ENCODE assay signal across 26 cellular contexts in genomic region chr17:42284020-42284369, GRCh38. TPM values are rescaled to one million over a fixed set of nuclear protein-coding genes. Genes with fewer than 3 reads are reported as not detected.
DNase-seq lines count a peak whose midpoint lies in the region; ATAC-seq, FAIRE-seq and TF ChIP-seq lines count a peak whose summit lies in the region.
"Had no signal": no experiment of that assay in that cellular context is flagged by ENCODE, and none has a peak within 500 bp of the region (broad histone marks: within the 10 kb centered on the region; RNA-seq: fewer than 3 reads in every experiment).

No MANE protein-coding gene starts in this region.

- no peak overlapping the region for H3K4me3 ChIP-seq in Panc1 (ENCODE audit: low read depth in 2 of 2, low read length in 2 of 2)
- H3K4me3 ChIP-seq in esophagus muscularis mucosa = no peak overlapping the region
- H3K4me3 ChIP-seq: left lung, Peyer's patch, skin epidermis, tibial nerve had no signal

- no peak for TF ChIP-seq POLR2A in esophagus muscularis mucosa (IDR thresholded peaks at IDR 0.05; ENCODE audit: low read depth)
- no peak for TF ChIP-seq POLR2A in GM12892 (IDR thresholded peaks at IDR 0.05; ENCODE audit: low read depth, low read length)

- POLR2A ChIA-PET in Panc1 (lab: Charles Lee) = no interaction called here

- DNase-seq in activated CD8-positive, alpha-beta memory T cell treated with anti-CD3 and anti-CD28 coated beads, Interleukin-2, amount 50 U/mL, for 48 hours = peak; percentile 46
- no peak for DNase-seq in activated CD8-positive, alpha-beta memory T cell treated with anti-CD3 and anti-CD28 coated beads, Interleukin-2, amount 10 ng/mL, durations not matched to agents 7 days and 5 days
- DNase-seq in Panc1 (ENCODE audit: low read depth, low spot score) (no peak), esophagus muscularis mucosa (ENCODE audit: extremely low spot score) (peak; percentile 55), H4 (ENCODE audit: low spot score) (no peak), GM12892 (ENCODE audit: insufficient read length) (no peak), kidney glomerular epithelial cell (lab: John Stamatoyannopoulos, UW) (no peak)
- peak; percentile 23 for DNase-seq in stimulated activated CD8-positive, alpha-beta memory T cell treated with anti-CD3 and anti-CD28 coated beads, Interleukin-4, amount 100 ng/mL, for 48 hours
- DNase-seq: CD8-positive, alpha-beta memory T cell; DMS153; GOT3; hippocampal formation; IMR-90; left lung; naive B cell; NCI-H2029; NCI-H226; NCI-H69; nucleus accumbens; T-helper 1 cell had no signal

- no peaks in the 10 kb centered on the region for H3K27me3 Mint-ChIP-seq in activated CD8-positive, alpha-beta memory T cell treated with anti-CD3 and anti-CD28 coated beads, Interleukin-2, amount 10 ng/mL, durations not matched to agents 7 days and 5 days
- H3K27me3 Mint-ChIP-seq: CD8-positive, alpha-beta memory T cell; naive B cell; stimulated activated naive CD8-positive, alpha-beta T cell treated with anti-CD3 and anti-CD28 coated beads, Interleukin-15, Interleukin-2, amounts not matched to agents 100 ng/mL and 50 ng/mL, for 24 hours had no signal

- no peak overlapping the region for H3K27ac Mint-ChIP-seq in activated CD8-positive, alpha-beta memory T cell treated with anti-CD3 and anti-CD28 coated beads, Interleukin-2, amount 10 ng/mL, durations not matched to agents 7 days and 5 days
- H3K27ac Mint-ChIP-seq: mesothelial cell of epicardium, naive B cell had no signal

- no peak overlapping the region for H3K4me3 Mint-ChIP-seq in activated CD8-positive, alpha-beta memory T cell treated with anti-CD3 and anti-CD28 coated beads, Interleukin-2, amount 10 ng/mL, durations not matched to agents 7 days and 5 days
- H3K4me3 Mint-ChIP-seq: CD8-positive, alpha-beta memory T cell; mesothelial cell of epicardium; stimulated activated naive CD8-positive, alpha-beta T cell treated with anti-CD3 and anti-CD28 coated beads, Interleukin-15, Interleukin-2, amounts not matched to agents 100 ng/mL and 50 ng/mL, for 24 hours had no signal

- FAIRE-seq in GM12892 (lab: Jason Lieb, UNC) = no peak
- FAIRE-seq: TTC549 had no signal

- CTCF ChIA-PET in activated CD8-positive, alpha-beta memory T cell treated with anti-CD3 and anti-CD28 coated beads, Interleukin-2, amount 10 ng/mL, durations not matched to agents 7 days and 5 days (lab: Charles Lee) = interaction anchor here (1.7 kb wide), 1 partner anchor 122 kb away, joined by 5 read pairs; no protein-coding TSS in a partner anchor
- CTCF ChIA-PET in Panc1 (lab: Charles Lee) = no interaction called here

- no peaks in the 10 kb centered on the region for H3K36me3 Mint-ChIP-seq in activated CD8-positive, alpha-beta memory T cell treated with anti-CD3 and anti-CD28 coated beads, Interleukin-2, amount 10 ng/mL, durations not matched to agents 7 days and 5 days
- H3K36me3 Mint-ChIP-seq: mesothelial cell of epicardium, naive B cell had no signal

- H3K27me3 ChIP-seq in Panc1 (ENCODE audit: control insufficient read depth, insufficient read depth, low read length) (no peaks in the 10 kb centered on the region), esophagus muscularis mucosa (no peaks in the 10 kb centered on the region)
- H3K27me3 ChIP-seq: left lung, Peyer's patch, tibial nerve had no signal

- no peaks in the 10 kb centered on the region for H3K36me3 ChIP-seq in Panc1 (ENCODE audit: control insufficient read depth, insufficient read depth, low read length)
- H3K36me3 ChIP-seq in esophagus muscularis mucosa = no peaks in the 10 kb centered on the region
- H3K36me3 ChIP-seq: left lung, Peyer's patch, tibial nerve had no signal

- BruUV-seq in Panc1 (replicated peaks; lab: Mats Ljungman, UMichigan) = no TSS peak

- in situ Hi-C loops in Panc1 (cut with HindIII; ENCODE audit: low pct_unique_long_range_greater_than_20kb, low sequenced_read_pairs) = no loop called here

- peak overlapping the region; percentile 68; the same call in 1 of the 2 replicates for H3K27ac ChIP-seq in Panc1 (ENCODE audit: low read length)
- no peak overlapping the region for H3K27ac ChIP-seq in esophagus muscularis mucosa (replicated peaks in 1 of 4)
- H3K27ac ChIP-seq: left lung, Peyer's patch, tibial nerve had no signal

- H3K4me1 Mint-ChIP-seq in activated CD8-positive, alpha-beta memory T cell treated with anti-CD3 and anti-CD28 coated beads, Interleukin-2, amount 10 ng/mL, durations not matched to agents 7 days and 5 days = peaks cover 28% of the 10 kb centered on the region

- H3K9me3 ChIP-seq in Panc1 (ENCODE audit: control insufficient read depth, insufficient read depth, low read depth, low read length) = no peaks in the 10 kb centered on the region
- no peaks in the 10 kb centered on the region for H3K9me3 ChIP-seq in esophagus muscularis mucosa
- H3K9me3 ChIP-seq: left lung, Peyer's patch, tibial nerve had no signal

- no peak for ATAC-seq in activated CD8-positive, alpha-beta memory T cell treated with anti-CD3 and anti-CD28 coated beads, Interleukin-2, amount 10 ng/mL, durations not matched to agents 7 days and 5 days
- no peak for ATAC-seq in Panc1
- ATAC-seq: left lung had no signal

- peaks cover 29% of the 10 kb centered on the region for H3K4me1 ChIP-seq in Panc1 (ENCODE audit: control insufficient read depth, insufficient read depth, low read length)
- peaks cover 23 to 36% (median 34%) of the 10 kb centered on the region in 4 donors for H3K4me1 ChIP-seq in esophagus muscularis mucosa

- no peak for TF ChIP-seq EP300 in esophagus muscularis mucosa (IDR thresholded peaks at IDR 0.05)

- no peaks in the 10 kb centered on the region for H3K9me3 Mint-ChIP-seq in activated CD8-positive, alpha-beta memory T cell treated with anti-CD3 and anti-CD28 coated beads, Interleukin-2, amount 10 ng/mL, durations not matched to agents 7 days and 5 days (ENCODE audit: low read depth)
- H3K9me3 Mint-ChIP-seq: CD8-positive, alpha-beta memory T cell; mesothelial cell of epicardium; naive B cell; stimulated activated naive CD8-positive, alpha-beta T cell treated with anti-CD3 and anti-CD28 coated beads, Interleukin-15, Interleukin-2, amounts not matched to agents 100 ng/mL and 50 ng/mL, for 24 hours had no signal

- 94% methylated on average over 5 of the region's 5 CpGs for WGBS in esophagus muscularis mucosa

- TF ChIP-seq CTCF in Panc1 (IDR thresholded peaks at IDR 0.05) (no peak), esophagus muscularis mucosa (IDR thresholded peaks at IDR 0.05) (no peak)

- intact Hi-C loops in Panc1 (cut with micrococcal nuclease; ENCODE audit: unreplicated experiment) = no loop called here
- intact Hi-C loops in esophagus muscularis mucosa (cut with DNase I) = no loop called here

RNA-seq across cellular contexts. Expression of gene STAT5A, which starts 4.3 kb away (rescaled TPM):
- total RNA-seq in activated CD8-positive, alpha-beta memory T cell treated with anti-CD3 and anti-CD28 coated beads, Interleukin-2, amount 10 ng/mL, durations not matched to agents 7 days and 5 days = 100 to 1,000 TPM; 118 to 127 TPM
- total RNA-seq in Panc1 (2021; ENCODE audit: unreplicated experiment) = 26.7 TPM
- 37.3 TPM for polyA plus RNA-seq in Panc1 (2012; ENCODE audit: insufficient read length)
- total RNA-seq in esophagus muscularis mucosa = 10 to 100 TPM; 42.4 to 97.0 (median 62.7) TPM
- 0.35 and 0.41 TPM in 2 replicates for total RNA-seq in H4 (2014; rRNA removed; shearing (Covaris generic))
- 48.4 TPM for polyA plus RNA-seq in GM12892 (2012; ENCODE audit: missing spikeins)

RNA-seq across cellular contexts. Expression of gene STAT5B, which starts 7.8 kb away (rescaled TPM):
- 100 to 1,000 TPM; 112 to 116 TPM for total RNA-seq in activated CD8-positive, alpha-beta memory T cell treated with anti-CD3 and anti-CD28 coated beads, Interleukin-2, amount 10 ng/mL, durations not matched to agents 7 days and 5 days
- total RNA-seq in Panc1 (2021; ENCODE audit: unreplicated experiment) = 102 TPM
- 66.5 TPM for polyA plus RNA-seq in Panc1 (2012; ENCODE audit: insufficient read length)
- total RNA-seq in esophagus muscularis mucosa = 10 to 100 TPM; 75.0 to 93.4 (median 85.2) TPM
- 13.7 and 25.0 TPM in 2 replicates for total RNA-seq in H4 (2014; rRNA removed; shearing (Covaris generic))
- polyA plus RNA-seq in GM12892 (2012; ENCODE audit: missing spikeins) = 40.7 TPM

Comparison
In these comparisons a context has a peak if more than half of its experiments do, and no peak if none do; other contexts are left out.
1. DNase-seq: peak in activated CD8-positive, alpha-beta memory T cell treated with anti-CD3 and anti-CD28 coated beads, Interleukin-2, amount 50 U/mL, for 48 hours (single experiment), esophagus muscularis mucosa (single experiment) and stimulated activated CD8-positive, alpha-beta memory T cell treated with anti-CD3 and anti-CD28 coated beads, Interleukin-4, amount 100 ng/mL, for 48 hours (single experiment); none in activated CD8-positive, alpha-beta memory T cell treated with anti-CD3 and anti-CD28 coated beads, Interleukin-2, amount 10 ng/mL, durations not matched to agents 7 days and 5 days (single experiment), Panc1 (single experiment), H4 (single experiment), GM12892 (single experiment) and kidney glomerular epithelial cell (single experiment).
2. RNA of gene STAT5A, which starts 4.3 kb away (total RNA-seq): 118 to 127 TPM in activated CD8-positive, alpha-beta memory T cell treated with anti-CD3 and anti-CD28 coated beads, Interleukin-2, amount 10 ng/mL, durations not matched to agents 7 days and 5 days, 42.4 to 97.0 TPM in esophagus muscularis mucosa and 26.7 TPM in Panc1 (single experiment); 0.35 to 0.41 TPM in H4; every median in the first group is over 10 times any median in the second.